ENCODE assay signal across 1 cellular context in the genomic region with DNA sequence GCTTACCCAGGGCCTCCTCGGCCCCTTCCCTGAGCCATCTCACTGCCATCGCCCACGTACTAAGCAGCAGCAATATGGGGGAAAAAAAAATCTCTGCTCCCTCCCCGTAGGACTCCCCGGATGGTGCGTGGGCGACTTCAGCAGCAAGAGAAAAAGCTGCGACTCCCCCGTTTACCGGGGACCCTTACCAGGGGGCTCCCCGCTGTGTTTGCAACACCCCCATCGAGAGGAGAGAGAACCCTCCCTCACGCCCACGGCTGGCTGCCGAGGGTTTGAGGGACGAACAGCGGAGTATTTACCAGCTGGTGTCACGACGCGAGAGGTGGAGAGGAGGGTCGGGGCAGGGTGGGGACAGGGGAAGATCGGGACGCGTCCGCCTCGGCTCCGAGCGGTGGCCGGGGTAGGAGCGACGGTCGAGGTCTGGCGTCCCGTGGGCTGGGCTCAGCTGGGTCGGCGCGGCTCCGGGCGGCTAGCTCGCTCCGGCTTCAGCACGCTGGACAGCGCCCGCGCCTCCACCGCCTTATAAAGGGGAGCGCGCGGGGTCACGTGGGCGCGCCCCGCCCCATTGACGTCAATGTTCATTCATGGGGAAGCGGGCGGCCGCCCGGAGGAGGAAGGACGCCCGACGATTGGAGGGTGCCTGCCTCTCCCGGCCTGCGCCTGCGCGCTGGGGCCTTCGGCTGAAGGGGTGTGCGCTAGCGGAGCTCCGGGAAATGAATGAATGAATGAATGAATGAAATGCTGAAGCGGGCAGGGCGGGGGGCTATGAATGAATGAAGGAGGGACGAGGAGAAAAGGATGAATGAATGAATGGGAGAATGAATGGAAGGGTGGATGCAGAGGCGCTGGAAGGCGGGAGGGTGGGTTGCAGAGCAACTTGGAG.
TF ChIP-seq lines count a peak whose summit lies in the region.

VGF (minus strand) TSS at position 495 of the 883 bp plus-strand sequence. CDS start 726 bp downstream, outside the sequence.

TF ChIP-seq in K562, 482 proteins besides CTCF, POLR2A, EP300 and RAD21 (continued from another document and continues in another):
- TF ChIP-seq FIP1L1 (IDR thresholded peaks at IDR 0.05; ENCODE audit: low read depth, low read length, poor library complexity, severe bottlenecking) (peak; percentile 90), ZNF785 (CRISPR knock-in tag; IDR thresholded peaks at IDR 0.05) (no peak), ETV5 (CRISPR knock-in tag; IDR thresholded peaks at IDR 0.05; ENCODE audit: low read depth) (peak; percentile 86), ZNF518B (CRISPR knock-in tag; IDR thresholded peaks at IDR 0.05) (no peak), ZNF12 (CRISPR knock-in tag; IDR thresholded peaks at IDR 0.05) (peak; percentile 58; the same call in 1 of the 2 replicates), KHSRP (IDR thresholded peaks at IDR 0.05) (no peak), SMAD3 (CRISPR knock-in tag; conservative IDR thresholded peaks at IDR 0.05) (no peak; the same call in 1 of the 2 replicates), JUND (IDR thresholded peaks at IDR 0.05; ENCODE audit: borderline replicate concordance, low read depth, low read length) (peak; percentile 88), JUND (tag; IDR thresholded peaks at IDR 0.05; ENCODE audit: borderline replicate concordance, low read depth, low read length) (peak; percentile 83; the same call in 1 of the 3 replicates), SLC30A9 (CRISPR knock-in tag; IDR thresholded peaks at IDR 0.05) (no peak), BDP1 (IDR thresholded peaks at IDR 0.05; ENCODE audit: insufficient read depth, insufficient read length) (no peak), YY1 (IDR thresholded peaks at IDR 0.05; ENCODE audit: borderline replicate concordance in 1 of 3, control insufficient read depth in 1 of 3, extremely low read depth in 1 of 3, insufficient read depth in 3 of 3, insufficient read length in 1 of 3, insufficient replicate concordance in 2 of 3, low read depth in 1 of 3, low read length in 2 of 3) (peak in 1 of 3 experiments; percentile 69), EHMT2 (IDR thresholded peaks at IDR 0.05) (peak; percentile 100), PPARD (CRISPR knock-in tag; IDR thresholded peaks at IDR 0.05) (no peak), MTA3 (IDR thresholded peaks at IDR 0.05; ENCODE audit: borderline replicate concordance) (peak; percentile 97), STAT5B (CRISPR knock-in tag; IDR thresholded peaks at IDR 0.05) (no peak), XRCC3 (IDR thresholded peaks at IDR 0.05) (no peak), TEAD4 (IDR thresholded peaks at IDR 0.05; ENCODE audit: low read length) (0 out of 2 replicates have a peak, but pooled peaks have one; percentile 30), TEAD4 (CRISPR knock-in tag; IDR thresholded peaks at IDR 0.05; ENCODE audit: borderline replicate concordance) (peak; percentile 93), FOXK1 (CRISPR knock-in tag; IDR thresholded peaks at IDR 0.05; ENCODE audit: borderline replicate concordance) (peak; percentile 96; the same call in 1 of the 2 replicates), ZNF318 (IDR thresholded peaks at IDR 0.05; ENCODE audit: borderline replicate concordance in 1 of 2, low read depth in 1 of 2) (no peak)
- TF ChIP-seq, protein P1, sequence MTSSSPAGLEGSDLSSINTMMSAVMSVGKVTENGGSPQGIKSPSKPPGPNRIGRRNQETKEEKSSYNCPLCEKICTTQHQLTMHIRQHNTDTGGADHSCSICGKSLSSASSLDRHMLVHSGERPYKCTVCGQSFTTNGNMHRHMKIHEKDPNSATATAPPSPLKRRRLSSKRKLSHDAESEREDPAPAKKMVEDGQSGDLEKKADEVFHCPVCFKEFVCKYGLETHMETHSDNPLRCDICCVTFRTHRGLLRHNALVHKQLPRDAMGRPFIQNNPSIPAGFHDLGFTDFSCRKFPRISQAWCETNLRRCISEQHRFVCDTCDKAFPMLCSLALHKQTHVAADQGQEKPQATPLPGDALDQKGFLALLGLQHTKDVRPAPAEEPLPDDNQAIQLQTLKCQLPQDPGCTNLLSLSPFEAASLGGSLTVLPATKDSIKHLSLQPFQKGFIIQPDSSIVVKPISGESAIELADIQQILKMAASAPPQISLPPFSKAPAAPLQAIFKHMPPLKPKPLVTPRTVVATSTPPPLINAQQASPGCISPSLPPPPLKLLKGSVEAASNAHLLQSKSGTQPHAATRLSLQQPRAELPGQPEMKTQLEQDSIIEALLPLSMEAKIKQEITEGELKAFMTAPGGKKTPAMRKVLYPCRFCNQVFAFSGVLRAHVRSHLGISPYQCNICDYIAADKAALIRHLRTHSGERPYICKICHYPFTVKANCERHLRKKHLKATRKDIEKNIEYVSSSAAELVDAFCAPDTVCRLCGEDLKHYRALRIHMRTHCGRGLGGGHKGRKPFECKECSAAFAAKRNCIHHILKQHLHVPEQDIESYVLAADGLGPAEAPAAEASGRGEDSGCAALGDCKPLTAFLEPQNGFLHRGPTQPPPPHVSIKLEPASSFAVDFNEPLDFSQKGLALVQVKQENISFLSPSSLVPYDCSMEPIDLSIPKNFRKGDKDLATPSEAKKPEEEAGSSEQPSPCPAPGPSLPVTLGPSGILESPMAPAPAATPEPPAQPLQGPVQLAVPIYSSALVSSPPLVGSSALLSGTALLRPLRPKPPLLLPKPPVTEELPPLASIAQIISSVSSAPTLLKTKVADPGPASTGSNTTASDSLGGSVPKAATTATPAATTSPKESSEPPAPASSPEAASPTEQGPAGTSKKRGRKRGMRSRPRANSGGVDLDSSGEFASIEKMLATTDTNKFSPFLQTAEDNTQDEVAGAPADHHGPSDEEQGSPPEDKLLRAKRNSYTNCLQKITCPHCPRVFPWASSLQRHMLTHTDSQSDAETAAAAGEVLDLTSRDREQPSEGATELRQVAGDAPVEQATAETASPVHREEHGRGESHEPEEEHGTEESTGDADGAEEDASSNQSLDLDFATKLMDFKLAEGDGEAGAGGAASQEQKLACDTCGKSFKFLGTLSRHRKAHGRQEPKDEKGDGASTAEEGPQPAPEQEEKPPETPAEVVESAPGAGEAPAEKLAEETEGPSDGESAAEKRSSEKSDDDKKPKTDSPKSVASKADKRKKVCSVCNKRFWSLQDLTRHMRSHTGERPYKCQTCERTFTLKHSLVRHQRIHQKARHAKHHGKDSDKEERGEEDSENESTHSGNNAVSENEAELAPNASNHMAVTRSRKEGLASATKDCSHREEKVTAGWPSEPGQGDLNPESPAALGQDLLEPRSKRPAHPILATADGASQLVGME (CRISPR knock-in tag; IDR thresholded peaks at IDR 0.05) = no peak
- TF ChIP-seq, protein P2, sequence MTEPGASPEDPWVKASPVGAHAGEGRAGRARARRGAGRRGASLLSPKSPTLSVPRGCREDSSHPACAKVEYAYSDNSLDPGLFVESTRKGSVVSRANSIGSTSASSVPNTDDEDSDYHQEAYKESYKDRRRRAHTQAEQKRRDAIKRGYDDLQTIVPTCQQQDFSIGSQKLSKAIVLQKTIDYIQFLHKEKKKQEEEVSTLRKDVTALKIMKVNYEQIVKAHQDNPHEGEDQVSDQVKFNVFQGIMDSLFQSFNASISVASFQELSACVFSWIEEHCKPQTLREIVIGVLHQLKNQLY (CRISPR knock-in tag; conservative IDR thresholded peaks at IDR 0.05) = peak in 1 of 2 experiments; percentile 95; a peak in 2 of 4 replicates
- TF ChIP-seq, protein P3, sequence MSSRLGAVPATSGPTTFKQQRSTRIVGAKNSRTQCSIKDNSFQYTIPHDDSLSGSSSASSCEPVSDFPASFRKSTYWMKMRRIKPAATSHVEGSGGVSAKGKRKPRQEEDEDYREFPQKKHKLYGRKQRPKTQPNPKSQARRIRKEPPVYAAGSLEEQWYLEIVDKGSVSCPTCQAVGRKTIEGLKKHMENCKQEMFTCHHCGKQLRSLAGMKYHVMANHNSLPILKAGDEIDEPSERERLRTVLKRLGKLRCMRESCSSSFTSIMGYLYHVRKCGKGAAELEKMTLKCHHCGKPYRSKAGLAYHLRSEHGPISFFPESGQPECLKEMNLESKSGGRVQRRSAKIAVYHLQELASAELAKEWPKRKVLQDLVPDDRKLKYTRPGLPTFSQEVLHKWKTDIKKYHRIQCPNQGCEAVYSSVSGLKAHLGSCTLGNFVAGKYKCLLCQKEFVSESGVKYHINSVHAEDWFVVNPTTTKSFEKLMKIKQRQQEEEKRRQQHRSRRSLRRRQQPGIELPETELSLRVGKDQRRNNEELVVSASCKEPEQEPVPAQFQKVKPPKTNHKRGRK (tag; IDR thresholded peaks at IDR 0.05) = no peak
- TF ChIP-seq, protein P4, sequence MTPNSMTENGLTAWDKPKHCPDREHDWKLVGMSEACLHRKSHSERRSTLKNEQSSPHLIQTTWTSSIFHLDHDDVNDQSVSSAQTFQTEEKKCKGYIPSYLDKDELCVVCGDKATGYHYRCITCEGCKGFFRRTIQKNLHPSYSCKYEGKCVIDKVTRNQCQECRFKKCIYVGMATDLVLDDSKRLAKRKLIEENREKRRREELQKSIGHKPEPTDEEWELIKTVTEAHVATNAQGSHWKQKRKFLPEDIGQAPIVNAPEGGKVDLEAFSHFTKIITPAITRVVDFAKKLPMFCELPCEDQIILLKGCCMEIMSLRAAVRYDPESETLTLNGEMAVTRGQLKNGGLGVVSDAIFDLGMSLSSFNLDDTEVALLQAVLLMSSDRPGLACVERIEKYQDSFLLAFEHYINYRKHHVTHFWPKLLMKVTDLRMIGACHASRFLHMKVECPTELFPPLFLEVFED (CRISPR knock-in tag; conservative IDR thresholded peaks at IDR 0.05) = peak; percentile 68; the same call in 1 of the 2 replicates
